In genomic region chr11:66719111-66719872, GRCh38 we compare ENCODE assay signal across 13 cellular contexts. TPM values are rescaled to one million over a fixed set of nuclear protein-coding genes. Genes with fewer than 3 reads are reported as not detected.
DNase-seq lines count a peak whose midpoint lies in the region; ATAC-seq and TF ChIP-seq lines count a peak whose summit lies in the region.
"Had no signal": no experiment of that assay in that cellular context is flagged by ENCODE, and none has a peak within 500 bp of the region (broad histone marks: within the 10 kb centered on the region; RNA-seq: fewer than 3 reads in every experiment).

No MANE protein-coding gene starts in this region.

- no peak for TF ChIP-seq CTCF in adrenal gland (IDR thresholded peaks at IDR 0.05)
- TF ChIP-seq CTCF in liver (IDR thresholded peaks at IDR 0.05; ENCODE audit: low read depth, low read length, missing input control), result no peak
- TF ChIP-seq CTCF in type B pancreatic cell (conservative IDR thresholded peaks at IDR 0.05), result no peak

- no peak for DNase-seq in adrenal gland
- no peak for DNase-seq in type B pancreatic cell (ENCODE audit: extremely low spot score, unreplicated experiment)
- no peak for DNase-seq in NCI-H226
- DNase-seq: activated CD4-positive, alpha-beta T cell treated with anti-CD3 and anti-CD28 coated beads for 4 hours; left cardiac atrium had no signal

- no peaks in the 10 kb centered on the region for H3K27me3 Mint-ChIP-seq in type B pancreatic cell

- no peaks in the 10 kb centered on the region for H3K36me3 ChIP-seq in KOPT-K1 (ENCODE audit: insufficient read depth, low read length)
- peaks cover 0 to 6% of the 10 kb centered on the region in 2 donors for H3K36me3 ChIP-seq in adrenal gland (replicated peaks in 1 of 2)
- H3K36me3 ChIP-seq in liver (ENCODE audit: control insufficient read depth in 4 of 4, insufficient read depth in 3 of 4, low read depth in 1 of 4, low read length in 3 of 4), result peaks cover 0 to 10% (median 8%) of the 10 kb centered on the region in 4 donors
- H3K36me3 ChIP-seq: Peyer's patch, thyroid gland had no signal

- H3K4me3 Mint-ChIP-seq in type B pancreatic cell, result peak overlapping the region; percentile 70

- no peaks in the 10 kb centered on the region for H3K9me3 Mint-ChIP-seq in type B pancreatic cell
- H3K9me3 Mint-ChIP-seq: activated T-helper 17 cell treated with anti-CD3 and anti-CD28 coated beads, Interleukin-2, amount 50 U/mL, for 72 hours; stimulated activated effector memory CD8-positive, alpha-beta T cell treated with anti-CD3 and anti-CD28 coated beads, Interleukin-12 subunit alpha, Interleukin-12 subunit beta, amount 100 ng/mL, for 72 hours had no signal

- H3K4me1 Mint-ChIP-seq in type B pancreatic cell (ENCODE audit: unreplicated experiment), result peaks cover 33% of the 10 kb centered on the region

- intact Hi-C loops in adrenal gland (cut with DNase I), result no loop called here

- ATAC-seq in GM19463 (IDR thresholded peaks at IDR 0.05; ENCODE audit: unreplicated experiment) (no peak), HG02870 (IDR thresholded peaks at IDR 0.05; ENCODE audit: unreplicated experiment) (no peak)

- peaks cover 4% of the 10 kb centered on the region for H3K36me3 Mint-ChIP-seq in type B pancreatic cell

- no peak for TF ChIP-seq POLR2A in adrenal gland (IDR thresholded peaks at IDR 0.05)

- no peak overlapping the region for H3K9ac ChIP-seq in liver (ENCODE audit: low read depth in 1 of 2, low read length in 2 of 2)

- WGBS in adrenal gland, 4 donors, result 74 to 86% (median 82%) methylated on average over 7 to 8 of the region's 8 CpGs
- WGBS in liver, result 84% methylated on average over 8 of the region's 8 CpGs

- no peak for TF ChIP-seq RAD21 in liver (IDR thresholded peaks at IDR 0.05)

- peak overlapping the region; percentile 83 for H3K27ac ChIP-seq in KOPT-K1 (ENCODE audit: low read depth, low read length, poor library complexity, severe bottlenecking)
- H3K27ac ChIP-seq in adrenal gland, result peak overlapping the region in 3 of 5 donors; percentile 72 to 89 (median 80)
- H3K27ac ChIP-seq in liver (ENCODE audit: low read depth in 1 of 2, low read length in 2 of 2), result peak overlapping the region; percentile 51 to 76
- H3K27ac ChIP-seq: thyroid gland had no signal

- H3K4me3 ChIP-seq in adrenal gland, result no peak overlapping the region
- H3K4me3 ChIP-seq in liver (ENCODE audit: low read depth in 1 of 3, low read length in 3 of 3), result no peak overlapping the region
- H3K4me3 ChIP-seq: thyroid gland had no signal

- H3K27me3 ChIP-seq in adrenal gland (no peaks in the 10 kb centered on the region), liver (ENCODE audit: control insufficient read depth in 4 of 4, insufficient read depth in 4 of 4, low read length in 3 of 4) (no peaks in the 10 kb centered on the region)
- H3K27me3 ChIP-seq: Peyer's patch, thyroid gland had no signal

- H3K9me3 ChIP-seq in KOPT-K1 (ENCODE audit: insufficient read depth, low read length, poor library complexity, severe bottlenecking), result no peaks in the 10 kb centered on the region
- no peaks in the 10 kb centered on the region for H3K9me3 ChIP-seq in adrenal gland (replicated peaks in 1 of 3)
- no peaks in the 10 kb centered on the region for H3K9me3 ChIP-seq in liver (ENCODE audit: control insufficient read depth in 4 of 4, low read length in 3 of 4)
- H3K9me3 ChIP-seq: Peyer's patch, thyroid gland had no signal

- H3K4me1 ChIP-seq in adrenal gland (replicated peaks in 1 of 2) (peaks cover 23% of the 10 kb centered on the region in 2 donors), liver (ENCODE audit: control insufficient read depth in 4 of 4, insufficient read depth in 4 of 4, low read length in 3 of 4) (peaks cover 7 to 62% (median 47%) of the 10 kb centered on the region in 4 donors)
- H3K4me1 ChIP-seq: Peyer's patch had no signal

- peak overlapping the region; percentile 98 for H3K27ac Mint-ChIP-seq in type B pancreatic cell

TF ChIP-seq in liver, 16 proteins besides CTCF, POLR2A, EP300 and RAD21:
- TF ChIP-seq HNF4G (IDR thresholded peaks at IDR 0.05) (no peak), FOXA1 (IDR thresholded peaks at IDR 0.05) (no peak), GABPA (IDR thresholded peaks at IDR 0.05 in 1 of 2, conservative IDR thresholded peaks at IDR 0.05 in 1 of 2) (no peak), YY1 (IDR thresholded peaks at IDR 0.05) (no peak), RXRA (IDR thresholded peaks at IDR 0.05) (no peak), FOXA2 (IDR thresholded peaks at IDR 0.05) (no peak), REST (IDR thresholded peaks at IDR 0.05) (no peak), NR2F2 (IDR thresholded peaks at IDR 0.05) (no peak), TAF1 (conservative IDR thresholded peaks at IDR 0.05) (no peak), SP1 (IDR thresholded peaks at IDR 0.05) (no peak), ZBTB33 (IDR thresholded peaks at IDR 0.05) (no peak), ATF3 (IDR thresholded peaks at IDR 0.05) (no peak), JUND (IDR thresholded peaks at IDR 0.05) (no peak), MAX (IDR thresholded peaks at IDR 0.05) (no peak), EGR1 (IDR thresholded peaks at IDR 0.05; ENCODE audit: low read depth in 2 of 2) (no peak)
TF ChIP-seq in liver: peak in this region for 0.

RNA-seq across cellular contexts. Expression of gene SPTBN2, which starts 9.7 kb away (rescaled TPM):
- total RNA-seq in adrenal gland (10 to 100 TPM; 54.0 to 81.8 (median 64.7) TPM), liver (100 to 1,000 TPM in 1 of 2 donors, 1 to 10 TPM in 1; 9.6 to 103 TPM), type B pancreatic cell (ENCODE audit: low replicate concordance) (56.0 and 139 TPM in 2 replicates)
- polyA plus RNA-seq in adrenal gland (10 to 100 TPM; 19.7 to 78.9 (median 28.5) TPM), liver (10 to 100 TPM; 12.2 to 33.1 TPM)

RNA-seq across cellular contexts. Expression of gene RBM4B, which starts 41.6 kb away (rescaled TPM):
- 10 to 100 TPM in 7 of 8 donors, 1 to 10 TPM in 1; 9.9 to 30.7 (median 18.8) TPM for total RNA-seq in adrenal gland
- 10 to 100 TPM; 20.9 to 29.8 (median 23.3) TPM for polyA plus RNA-seq in adrenal gland
- 10 to 100 TPM; 12.3 to 13.8 TPM for total RNA-seq in liver
- polyA plus RNA-seq in liver, result 1 to 10 TPM; 7.1 to 8.8 TPM
- 25.2 and 49.1 TPM in 2 replicates for total RNA-seq in type B pancreatic cell (ENCODE audit: low replicate concordance)
